8 cellular contexts compared by ENCODE assay signal in genomic region chr1:71080782-71081696, GRCh38. TPM values are rescaled to one million over a fixed set of nuclear protein-coding genes. Genes with fewer than 3 reads are reported as not detected.
DNase-seq lines count a peak whose midpoint lies in the region; ATAC-seq, FAIRE-seq and TF ChIP-seq lines count a peak whose summit lies in the region.

A gene with protein sequence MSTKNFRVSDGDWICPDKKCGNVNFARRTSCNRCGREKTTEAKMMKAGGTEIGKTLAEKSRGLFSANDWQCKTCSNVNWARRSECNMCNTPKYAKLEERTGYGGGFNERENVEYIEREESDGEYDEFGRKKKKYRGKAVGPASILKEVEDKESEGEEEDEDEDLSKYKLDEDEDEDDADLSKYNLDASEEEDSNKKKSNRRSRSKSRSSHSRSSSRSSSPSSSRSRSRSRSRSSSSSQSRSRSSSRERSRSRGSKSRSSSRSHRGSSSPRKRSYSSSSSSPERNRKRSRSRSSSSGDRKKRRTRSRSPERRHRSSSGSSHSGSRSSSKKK (minus strand): TSS chr1:71081035. CDS start chr1:71080995, 40 bp downstream.

- peak within 1 kb of the TSS; percentile 92 for H3K4me3 Mint-ChIP-seq in T-helper 1 cell treated with Interleukin-12 subunit alpha and Interleukin-12 subunit beta and Interleukin-4 antibody, amounts not matched to agents 30 μg/mL and 1 μg/mL, for 36 hours

- ATAC-seq in HG02870 (IDR thresholded peaks at IDR 0.05; ENCODE audit: unreplicated experiment) (peak; percentile 100), left ventricle myocardium superior (peak; percentile 98), psoas muscle (peak; percentile 97 to 99 (median 98))

- TF ChIP-seq POLR2A in GM12892 (IDR thresholded peaks at IDR 0.05; ENCODE audit: low read depth, low read length) (peak; percentile 95), uterus (IDR thresholded peaks at IDR 0.05) (peak; percentile 52 to 56)

- DNase-seq in GM12892 (ENCODE audit: insufficient read length) (peak; percentile 33), NCI-H146 treated with DMSO at 0.1 percent for 48 hours (lab: John Stamatoyannopoulos, UW; ENCODE audit: unreplicated experiment) (peak; percentile 92), amygdala (lab: John Stamatoyannopoulos, UW) (peak in 55 of 56 donors; percentile 41 to 97 (median 85)), left ventricle myocardium superior (peak; percentile 92), psoas muscle (peak; percentile 90 to 94), uterus (peak; percentile 88 to 91)

- peak within 1 kb of the TSS; percentile 81 for H3K4me3 ChIP-seq in psoas muscle
- H3K4me3 ChIP-seq in uterus: peak within 1 kb of the TSS; percentile 73 to 86

- H3K27ac ChIP-seq in psoas muscle: peak within 1 kb of the TSS; percentile 90
- peak within 1 kb of the TSS; percentile 84 to 92 for H3K27ac ChIP-seq in uterus

- H3K9me3 Mint-ChIP-seq in T-helper 1 cell treated with Interleukin-12 subunit alpha and Interleukin-12 subunit beta and Interleukin-4 antibody, amounts not matched to agents 30 μg/mL and 1 μg/mL, for 36 hours: peaks cover 7% of the 10 kb centered on the region

- H3K36me3 ChIP-seq in psoas muscle (ENCODE audit: insufficient read depth in 1 of 2, low read depth in 1 of 2) (peaks cover 2 to 26% of the 10 kb centered on the region in 2 donors), uterus (no peaks in the 10 kb centered on the region)

- H3K36me3 Mint-ChIP-seq in T-helper 1 cell treated with Interleukin-12 subunit alpha and Interleukin-12 subunit beta and Interleukin-4 antibody, amounts not matched to agents 30 μg/mL and 1 μg/mL, for 36 hours (ENCODE audit: low read depth): peaks cover 21% of the 10 kb centered on the region

- H3K27me3 Mint-ChIP-seq in T-helper 1 cell treated with Interleukin-12 subunit alpha and Interleukin-12 subunit beta and Interleukin-4 antibody, amounts not matched to agents 30 μg/mL and 1 μg/mL, for 36 hours (ENCODE audit: low read depth): peaks cover 13% of the 10 kb centered on the region

- intact Hi-C loops in left ventricle myocardium superior (cut with micrococcal nuclease): no loop called here
- intact Hi-C loops in psoas muscle (cut with DNase I): loop anchor here in 1 of 2 donors (1.0 kb wide), 1 partner anchor 876 kb away; the partner anchor contains the start of gene LRRC40
- intact Hi-C loops in uterus (cut with DNase I; ENCODE audit: low total_unique reads): no loop called here

- no peaks in the 10 kb centered on the region for H3K9me3 ChIP-seq in psoas muscle
- H3K9me3 ChIP-seq in uterus: no peaks in the 10 kb centered on the region

- TF ChIP-seq CTCF in psoas muscle (IDR thresholded peaks at IDR 0.05) (peak; percentile 75), uterus (IDR thresholded peaks at IDR 0.05) (peak; percentile 66 to 80 (median 72))

- H3K27me3 ChIP-seq in psoas muscle (ENCODE audit: insufficient read depth in 3 of 3, low read length in 2 of 3) (peaks cover 0 to 15% (median 4%) of the 10 kb centered on the region in 3 donors), uterus (no peaks in the 10 kb centered on the region)

- H3K27ac Mint-ChIP-seq in T-helper 1 cell treated with Interleukin-12 subunit alpha and Interleukin-12 subunit beta and Interleukin-4 antibody, amounts not matched to agents 30 μg/mL and 1 μg/mL, for 36 hours: peak within 1 kb of the TSS; percentile 98

- 0% methylated on average over 31 of the region's 31 CpGs for WGBS in psoas muscle, 3 donors

- peak; percentile 99 for FAIRE-seq in GM12892 (lab: Jason Lieb, UNC)

- H3K4me1 ChIP-seq in psoas muscle (peaks cover 16% of the 10 kb centered on the region), uterus (peaks cover 0 to 7% of the 10 kb centered on the region in 2 donors)

- H3K4me1 Mint-ChIP-seq in T-helper 1 cell treated with Interleukin-12 subunit alpha and Interleukin-12 subunit beta and Interleukin-4 antibody, amounts not matched to agents 30 μg/mL and 1 μg/mL, for 36 hours (ENCODE audit: low read depth): peaks cover 19% of the 10 kb centered on the region

RNA-seq across cellular contexts. Expression of the gene that starts here (rescaled TPM):
- polyA plus RNA-seq in GM12892 (2012; ENCODE audit: missing spikeins): 116 TPM
- total RNA-seq in left ventricle myocardium superior: 53.8 TPM
- total RNA-seq in psoas muscle: 10 to 100 TPM; 30.6 to 56.7 (median 44.3) TPM
- 10 to 100 TPM; 28.2 to 64.5 (median 30.0) TPM for polyA plus RNA-seq in psoas muscle
- total RNA-seq in uterus: 100 to 1,000 TPM in 2 of 4 donors, 10 to 100 TPM in 2; 29.5 to 178 (median 122) TPM

Comparison
In these comparisons a context has a peak if more than half of its experiments do, and no peak if none do; other contexts are left out.
1. Peak in every context shown above with its lines: DNase-seq, ATAC-seq, H3K4me3 ChIP-seq and H3K27ac ChIP-seq.
2. DNase-seq: peak in every context shown above with its lines; median percentile 92 in NCI-H146 treated with DMSO at 0.1 percent for 48 hours; 92 in left ventricle myocardium superior; 92 in psoas muscle; 90 in uterus; 85 in amygdala; 33 in GM12892.